1 cellular context compared by ENCODE assay signal in genomic region chr5:139738777-139739611, GRCh38.
TF ChIP-seq lines count a peak whose summit lies in the region.

No MANE protein-coding gene starts in this region.

TF ChIP-seq in HepG2, 621 proteins besides CTCF, POLR2A, EP300 and RAD21 (continued from another document):
- no peak for TF ChIP-seq ATF4 (CRISPR knock-in tag; IDR thresholded peaks at IDR 0.05)
- TF ChIP-seq LRRFIP1 (CRISPR knock-in tag; conservative IDR thresholded peaks at IDR 0.05): no peak
- TF ChIP-seq SALL1 (CRISPR knock-in tag; IDR thresholded peaks at IDR 0.05): peak; percentile 58
TF ChIP-seq in HepG2: peak in this region for 66.
